ENCODE assay signal across 10 cellular contexts in the genomic region with DNA sequence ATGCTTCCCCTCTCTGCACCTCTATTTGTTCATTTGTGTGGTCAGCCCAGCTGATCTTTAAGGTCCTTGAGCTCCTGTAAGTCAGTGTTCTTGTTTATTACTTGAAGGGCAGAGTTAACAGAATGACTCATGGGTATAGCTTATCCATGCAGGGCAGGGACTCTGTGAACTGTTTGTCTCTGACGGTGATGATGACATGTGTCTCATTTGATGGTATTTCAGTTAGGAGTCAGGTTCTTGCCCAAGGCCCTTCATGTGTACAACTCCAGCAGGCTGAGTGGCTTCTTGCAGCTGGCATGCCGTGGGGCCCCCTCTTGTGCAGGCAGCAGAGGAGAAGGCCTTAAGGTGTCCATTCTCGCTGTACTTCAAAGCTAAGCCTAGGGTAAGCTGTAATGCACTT.
DNase-seq lines count a peak whose midpoint lies in the region; ATAC-seq and TF ChIP-seq lines count a peak whose summit lies in the region.
"Had no signal": no experiment of that assay in that cellular context is flagged by ENCODE, and none has a peak within 500 bp of the region (broad histone marks: within the 10 kb centered on the region; RNA-seq: fewer than 3 reads in every experiment).

No MANE protein-coding gene starts in this region.

- intact Hi-C loops in left ventricle myocardium superior (cut with micrococcal nuclease) (no loop called here), thyroid gland (cut with DNase I) (no loop called here)

- no peaks in the 10 kb centered on the region for H3K36me3 ChIP-seq in thyroid gland

- H3K9me3 ChIP-seq in thyroid gland = no peaks in the 10 kb centered on the region

- peaks cover 30 to 49% of the 10 kb centered on the region in 2 donors for H3K4me1 ChIP-seq in thyroid gland

- no peak overlapping the region for H3K4me3 ChIP-seq in astrocyte of the spinal cord (ENCODE audit: low read depth, low read length)
- no peak overlapping the region for H3K4me3 ChIP-seq in thyroid gland (replicated peaks in 1 of 3)
- no peak overlapping the region for H3K4me3 ChIP-seq in coronary artery

- 29 to 44% methylated on average over 3 of the region's 3 CpGs for WGBS in thyroid gland, 2 donors

- no peaks in the 10 kb centered on the region for H3K27me3 ChIP-seq in thyroid gland

- peak overlapping the region in 2 of 3 donors; percentile 42 to 47 for H3K27ac ChIP-seq in thyroid gland
- peak overlapping the region in 1 of 2 donors; percentile 57 for H3K27ac ChIP-seq in coronary artery

- peak; percentile 20 for DNase-seq in HK-2 (ENCODE audit: unreplicated experiment)
- peak; percentile 72 for DNase-seq in astrocyte of the spinal cord (ENCODE audit: low read depth, low spot score)
- no peak for DNase-seq in left ventricle myocardium superior
- peak; percentile 59 to 69 for DNase-seq in thyroid gland
- DNase-seq in coronary artery (ENCODE audit: low spot score) = no peak
- no peak for DNase-seq in GM20000 (ENCODE audit: low spot score)
- DNase-seq in stimulated activated CD4-positive, alpha-beta T cell treated with anti-CD3 and anti-CD28 coated beads, Interleukin-1b, Interleukin-23, amount 100 ng/mL, for 48 hours = no peak
- DNase-seq: natural killer cell, NCI-H187, T-helper 9 cell had no signal

- no peak for TF ChIP-seq CTCF in astrocyte of the spinal cord (IDR thresholded peaks at IDR 0.05; ENCODE audit: low read depth, low read length)
- TF ChIP-seq CTCF in thyroid gland (IDR thresholded peaks at IDR 0.05) = no peak
- no peak for TF ChIP-seq CTCF in coronary artery (IDR thresholded peaks at IDR 0.05)
- TF ChIP-seq CTCF in GM20000 (IDR thresholded peaks at IDR 0.05; ENCODE audit: extremely low read depth, missing control alignments) = no peak

- ATAC-seq in left ventricle myocardium superior = peak; percentile 73
- ATAC-seq: natural killer cell had no signal

- no peak for TF ChIP-seq POLR2A in thyroid gland (IDR thresholded peaks at IDR 0.05)

- in situ Hi-C loops in astrocyte of the spinal cord (cut with HindIII; ENCODE audit: low sequenced_read_pairs) = no loop called here

Comparison
In these comparisons a context has a peak if more than half of its experiments do, and no peak if none do; other contexts are left out.
1. DNase-seq: peak in HK-2 (single experiment), astrocyte of the spinal cord (single experiment) and thyroid gland (2 of 2); none in left ventricle myocardium superior (single experiment), coronary artery (single experiment), GM20000 (single experiment) and stimulated activated CD4-positive, alpha-beta T cell treated with anti-CD3 and anti-CD28 coated beads, Interleukin-1b, Interleukin-23, amount 100 ng/mL, for 48 hours (single experiment).